2 cellular contexts compared by ENCODE assay signal in genomic region chr2:99139003-99139402, GRCh38.
TF ChIP-seq lines count a peak whose summit lies in the region.

No MANE protein-coding gene starts in this region.

TF ChIP-seq in HepG2, 621 proteins besides CTCF, POLR2A, EP300 and RAD21:
- no peak for TF ChIP-seq MAF1 (CRISPR knock-in tag; IDR thresholded peaks at IDR 0.05; ENCODE audit: borderline replicate concordance)
- no peak for TF ChIP-seq ZNF225 (CRISPR knock-in tag; IDR thresholded peaks at IDR 0.05)
- TF ChIP-seq ZNF770 (CRISPR knock-in tag; IDR thresholded peaks at IDR 0.05): peak; percentile 41; the same call in 1 of the 2 replicates
- no peak for TF ChIP-seq ZFP36L1 (CRISPR knock-in tag; IDR thresholded peaks at IDR 0.05)
- no peak for TF ChIP-seq SRSF4 (IDR thresholded peaks at IDR 0.05; ENCODE audit: low read depth, low read length, poor library complexity, severe bottlenecking)
- no peak for TF ChIP-seq ZNF569 (CRISPR knock-in tag; IDR thresholded peaks at IDR 0.05; ENCODE audit: borderline replicate concordance)
- TF ChIP-seq ZNF30 (CRISPR knock-in tag; IDR thresholded peaks at IDR 0.05): no peak
- TF ChIP-seq MTF2 (CRISPR knock-in tag; IDR thresholded peaks at IDR 0.05; ENCODE audit: borderline replicate concordance): no peak
- no peak for TF ChIP-seq DPF2 (CRISPR knock-in tag; IDR thresholded peaks at IDR 0.05; ENCODE audit: borderline replicate concordance, low read depth)
- TF ChIP-seq NBN (conservative IDR thresholded peaks at IDR 0.05): no peak
- TF ChIP-seq MYC (CRISPR knock-in tag; IDR thresholded peaks at IDR 0.05; ENCODE audit: borderline replicate concordance): no peak
- TF ChIP-seq HMGA1 (CRISPR knock-in tag; conservative IDR thresholded peaks at IDR 0.05): no peak
- no peak for TF ChIP-seq NFKBIZ (CRISPR knock-in tag; IDR thresholded peaks at IDR 0.05)
- TF ChIP-seq FOSL2 (CRISPR knock-in tag; IDR thresholded peaks at IDR 0.05): peak; percentile 73
- TF ChIP-seq POGK (CRISPR knock-in tag; conservative IDR thresholded peaks at IDR 0.05): no peak
- no peak for TF ChIP-seq MXD3 (CRISPR knock-in tag; IDR thresholded peaks at IDR 0.05)

TF ChIP-seq in WTC11, 78 proteins besides CTCF, POLR2A, EP300 and RAD21:
- no peak for TF ChIP-seq ATF3 (CRISPR knock-in tag; conservative IDR thresholded peaks at IDR 0.05)
- no peak for TF ChIP-seq NFATC4 (CRISPR knock-in tag; IDR thresholded peaks at IDR 0.05)
- no peak for TF ChIP-seq GTF2I (CRISPR knock-in tag; conservative IDR thresholded peaks at IDR 0.05)
- no peak for TF ChIP-seq ZNF671 (CRISPR knock-in tag; IDR thresholded peaks at IDR 0.05)
- no peak for TF ChIP-seq MYBL2 (CRISPR knock-in tag; IDR thresholded peaks at IDR 0.05)
- no peak for TF ChIP-seq ZNF425 (CRISPR knock-in tag; conservative IDR thresholded peaks at IDR 0.05)
- no peak for TF ChIP-seq TP53 (CRISPR knock-in tag; IDR thresholded peaks at IDR 0.05)
- no peak for TF ChIP-seq NFE2L1 (CRISPR knock-in tag; IDR thresholded peaks at IDR 0.05)
- no peak for TF ChIP-seq ZNF138 (CRISPR knock-in tag; conservative IDR thresholded peaks at IDR 0.05)
- TF ChIP-seq NR2C2 (CRISPR knock-in tag; IDR thresholded peaks at IDR 0.05): no peak
- no peak for TF ChIP-seq AR (CRISPR knock-in tag; IDR thresholded peaks at IDR 0.05)
- TF ChIP-seq FOXJ3 (CRISPR knock-in tag; IDR thresholded peaks at IDR 0.05; ENCODE audit: borderline replicate concordance): no peak
